ENCODE assay signal across 14 cellular contexts in the genomic region with DNA sequence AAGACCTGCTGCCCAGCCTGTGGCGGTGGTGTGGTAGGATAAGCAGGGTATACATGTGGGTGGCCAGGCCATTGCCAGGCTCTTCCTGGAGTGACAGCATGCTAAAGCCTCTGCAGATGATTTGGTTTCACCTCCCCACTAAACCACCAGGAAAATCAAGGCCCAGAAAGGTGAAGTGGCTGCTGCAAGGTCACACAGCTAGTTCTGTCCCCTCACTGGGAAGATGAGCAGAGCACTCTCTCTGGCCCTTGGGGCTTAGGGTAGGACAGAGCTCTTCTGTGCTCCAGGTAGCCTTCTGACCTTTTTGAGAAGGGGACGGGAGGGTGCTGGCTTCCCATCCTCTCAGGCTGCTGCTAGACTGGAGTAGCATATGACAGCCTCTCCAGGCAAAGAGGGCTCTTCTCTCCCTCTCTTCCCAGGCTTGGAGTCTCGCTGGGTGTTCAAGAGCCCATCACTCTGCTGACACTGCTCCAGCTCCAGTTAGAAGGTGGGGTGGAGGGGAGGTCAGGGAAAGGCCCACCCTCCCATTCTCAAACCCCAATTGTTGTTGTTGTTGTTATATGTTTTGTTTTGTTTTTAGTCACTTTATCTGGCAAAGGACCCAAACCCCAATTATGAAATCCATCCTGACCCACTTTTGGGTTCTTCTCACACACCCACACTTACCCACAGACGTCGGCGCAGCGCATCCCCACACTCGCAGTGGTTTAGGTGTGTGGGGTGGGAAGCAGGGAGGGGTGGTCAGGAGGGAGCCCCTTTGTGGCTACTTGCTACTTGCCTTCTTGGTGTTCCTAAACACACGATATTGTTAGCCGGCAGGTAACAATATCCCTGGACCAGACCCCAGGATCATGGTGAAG. TPM values are rescaled to one million over a fixed set of nuclear protein-coding genes. Genes with fewer than 3 reads are reported as not detected.
DNase-seq lines count a peak whose midpoint lies in the region; ATAC-seq and TF ChIP-seq lines count a peak whose summit lies in the region.
"Had no signal": no experiment of that assay in that cellular context is flagged by ENCODE, and none has a peak within 500 bp of the region (broad histone marks: within the 10 kb centered on the region; RNA-seq: fewer than 3 reads in every experiment).

No MANE protein-coding gene starts in this region.

- H2BK120ac ChIP-seq in neuronal stem cell (ENCODE audit: low read depth, low read length), result no peak overlapping the region

- H4K8ac ChIP-seq in neuronal stem cell (ENCODE audit: low read depth, low read length), result no peak overlapping the region

- no peak overlapping the region for H3K4me3 ChIP-seq in PC-9
- no peak overlapping the region for H3K4me3 ChIP-seq in neuronal stem cell (ENCODE audit: low read length in 2 of 2)
- H3K4me3 ChIP-seq: ascending aorta, pancreas had no signal

- H3K36me3 ChIP-seq in PC-9 (ENCODE audit: low read depth) (no peaks in the 10 kb centered on the region), neuronal stem cell (replicated peaks in 1 of 2; ENCODE audit: control insufficient read depth in 2 of 2, insufficient read depth in 2 of 2, low read length in 2 of 2) (no peaks in the 10 kb centered on the region)
- H3K36me3 ChIP-seq: ascending aorta, pancreas had no signal

- peak overlapping the region; percentile 70 for H3K4me2 ChIP-seq in PC-9
- no peak overlapping the region for H3K4me2 ChIP-seq in neuronal stem cell (ENCODE audit: insufficient read depth, low read length, poor library complexity, severe bottlenecking)

- H3K27ac Mint-ChIP-seq in activated CD4-positive, alpha-beta T cell treated with anti-CD3 and anti-CD28 coated beads for 36 hours, result peak overlapping the region; percentile 85
- peak overlapping the region; percentile 89 for H3K27ac Mint-ChIP-seq in activated naive CD8-positive, alpha-beta T cell treated with anti-CD3 and anti-CD28 coated beads, Interleukin-2, amount 10 ng/mL, durations not matched to agents 7 days and 5 days
- no peak overlapping the region for H3K27ac Mint-ChIP-seq in osteocyte (ENCODE audit: unreplicated experiment)

- peak overlapping the region; percentile 98 for H3K4me3 Mint-ChIP-seq in activated CD4-positive, alpha-beta T cell treated with anti-CD3 and anti-CD28 coated beads for 36 hours
- H3K4me3 Mint-ChIP-seq in activated naive CD8-positive, alpha-beta T cell treated with anti-CD3 and anti-CD28 coated beads, Interleukin-2, amount 10 ng/mL, durations not matched to agents 7 days and 5 days, result peak overlapping the region; percentile 91
- H3K4me3 Mint-ChIP-seq in osteocyte (ENCODE audit: unreplicated experiment), result no peak overlapping the region

- no peaks in the 10 kb centered on the region for H3K79me1 ChIP-seq in neuronal stem cell (ENCODE audit: low read depth, low read length)

- no peak overlapping the region for H3K9ac ChIP-seq in neuronal stem cell (ENCODE audit: low read depth, low read length, poor library complexity)

- no peak overlapping the region for H3K23ac ChIP-seq in neuronal stem cell (ENCODE audit: low read depth, low read length, poor library complexity)

- peaks cover 48% of the 10 kb centered on the region for H3F3A ChIP-seq in PC-9 (ENCODE audit: insufficient read depth, low read depth)

- H3K4ac ChIP-seq in neuronal stem cell (ENCODE audit: low read length), result no peak overlapping the region

- no peak overlapping the region for H2BK15ac ChIP-seq in neuronal stem cell (ENCODE audit: low read length)

- H2BK12ac ChIP-seq in neuronal stem cell (ENCODE audit: low read length), result peak overlapping the region; percentile 63

- in situ Hi-C loops in KBM-7 (cut with MboI; ENCODE audit: low pct_unique_long_range_greater_than_20kb, low sequenced_read_pairs), result no loop called here

- H2AFZ ChIP-seq in PC-9 (no peak overlapping the region), neuronal stem cell (ENCODE audit: low read length) (no peak overlapping the region)

- no peaks in the 10 kb centered on the region for H4K20me1 ChIP-seq in PC-9 (ENCODE audit: insufficient read depth)

- peak overlapping the region; percentile 91 for H2AK5ac ChIP-seq in neuronal stem cell (ENCODE audit: low read depth, low read length)

- TF ChIP-seq CTCF in PC-9 (conservative IDR thresholded peaks at IDR 0.05) (no peak), osteocyte (IDR thresholded peaks at IDR 0.05) (no peak)

- peaks cover 48% of the 10 kb centered on the region for H3K36me3 Mint-ChIP-seq in activated CD4-positive, alpha-beta T cell treated with anti-CD3 and anti-CD28 coated beads for 36 hours (ENCODE audit: low read depth)
- H3K36me3 Mint-ChIP-seq in activated naive CD8-positive, alpha-beta T cell treated with anti-CD3 and anti-CD28 coated beads, Interleukin-2, amount 10 ng/mL, durations not matched to agents 7 days and 5 days, result peaks cover 46% of the 10 kb centered on the region
- H3K36me3 Mint-ChIP-seq in osteocyte (ENCODE audit: unreplicated experiment), result peaks cover 6% of the 10 kb centered on the region

- no peak overlapping the region for H3K14ac ChIP-seq in neuronal stem cell (ENCODE audit: low read length)

- no TSS peak for BruUV-seq in PC-9 (replicated peaks; lab: Mats Ljungman, UMichigan)

- CTCF ChIA-PET in activated CD4-positive, alpha-beta T cell treated with anti-CD3 and anti-CD28 coated beads for 36 hours (lab: Charles Lee), result interaction anchor here (0.9 to 1.0 kb wide), 3 partner anchors 12 to 259 kb away, joined by 3 to 4 read pairs (median 3); no protein-coding TSS in a partner anchor
- CTCF ChIA-PET in PC-9 (lab: Charles Lee), result interaction anchor here (0.6 kb wide), 1 partner anchor 217 kb away, joined by 11 read pairs; no protein-coding TSS in a partner anchor

- H3K9me3 Mint-ChIP-seq in activated CD4-positive, alpha-beta T cell treated with anti-CD3 and anti-CD28 coated beads for 36 hours (ENCODE audit: low read depth), result no peaks in the 10 kb centered on the region
- H3K9me3 Mint-ChIP-seq in activated naive CD8-positive, alpha-beta T cell treated with anti-CD3 and anti-CD28 coated beads, Interleukin-2, amount 10 ng/mL, durations not matched to agents 7 days and 5 days, result no peaks in the 10 kb centered on the region
- no peaks in the 10 kb centered on the region for H3K9me3 Mint-ChIP-seq in osteocyte (ENCODE audit: unreplicated experiment)

- peak; percentile 7 for DNase-seq in activated CD4-positive, alpha-beta T cell treated with anti-CD3 and anti-CD28 coated beads for 36 hours
- no peak for DNase-seq in activated CD4-positive, alpha-beta T cell treated with anti-CD3 and anti-CD28 coated beads, Interleukin-2, amount 50 U/mL, for 1 hour
- DNase-seq in PC-9, result peak in 1 of 2 experiments; percentile 10
- DNase-seq in activated naive CD8-positive, alpha-beta T cell treated with anti-CD3 and anti-CD28 coated beads, Interleukin-2, amount 10 ng/mL, durations not matched to agents 7 days and 5 days, result no peak
- no peak for DNase-seq in neuronal stem cell (ENCODE audit: low spot score)
- no peak for DNase-seq in osteocyte (ENCODE audit: extremely low spot score, unreplicated experiment)
- DNase-seq in KBM-7, result no peak
- DNase-seq: DND-41, NCI-H1092, NCI-H446 treated with DMSO at 0.1 percent for 48 hours, pancreas had no signal

- peak; percentile 5 for ATAC-seq in activated CD4-positive, alpha-beta T cell treated with anti-CD3 and anti-CD28 coated beads for 36 hours
- no peak for ATAC-seq in activated naive CD8-positive, alpha-beta T cell treated with anti-CD3 and anti-CD28 coated beads, Interleukin-2, amount 10 ng/mL, durations not matched to agents 7 days and 5 days (ENCODE audit: low read depth)
- ATAC-seq in HG03097 (IDR thresholded peaks at IDR 0.05; ENCODE audit: low FRiP score, unreplicated experiment), result no peak
- ATAC-seq: pancreas had no signal

- no peaks in the 10 kb centered on the region for H3K27me3 Mint-ChIP-seq in activated CD4-positive, alpha-beta T cell treated with anti-CD3 and anti-CD28 coated beads for 36 hours
- H3K27me3 Mint-ChIP-seq in activated naive CD8-positive, alpha-beta T cell treated with anti-CD3 and anti-CD28 coated beads, Interleukin-2, amount 10 ng/mL, durations not matched to agents 7 days and 5 days, result no peaks in the 10 kb centered on the region
- H3K27me3 Mint-ChIP-seq in osteocyte (ENCODE audit: unreplicated experiment), result peaks cover 19% of the 10 kb centered on the region

- H3K27me3 ChIP-seq in PC-9 (ENCODE audit: insufficient read depth, low read depth), result no peaks in the 10 kb centered on the region
- H3K27me3 ChIP-seq in neuronal stem cell (ENCODE audit: control insufficient read depth in 3 of 3, insufficient read depth in 3 of 3, low read depth in 1 of 3, low read length in 3 of 3), result peaks cover 16 to 48% (median 29%) of the 10 kb centered on the region in 3 experiments

- H2BK5ac ChIP-seq in neuronal stem cell (ENCODE audit: low read length), result no peak overlapping the region

- peaks cover 57% of the 10 kb centered on the region for H3K4me1 ChIP-seq in PC-9 (replicated peaks; ENCODE audit: insufficient read depth)
- peaks cover 13 to 30% of the 10 kb centered on the region in 2 donors for H3K4me1 ChIP-seq in neuronal stem cell (ENCODE audit: control insufficient read depth in 2 of 2, insufficient read depth in 1 of 2, low read depth in 1 of 2, low read length in 2 of 2)

- intact Hi-C loops in activated CD4-positive, alpha-beta T cell treated with anti-CD3 and anti-CD28 coated beads for 36 hours (cut with DNase I, micrococcal nuclease), result no loop called here
- intact Hi-C loops in PC-9 (cut with micrococcal nuclease; ENCODE audit: unreplicated experiment), result no loop called here

- POLR2A ChIA-PET in activated CD4-positive, alpha-beta T cell treated with anti-CD3 and anti-CD28 coated beads for 36 hours (lab: Charles Lee), result interaction anchor here (0.7 kb wide), 1 partner anchor 131 kb away, joined by 3 read pairs; no protein-coding TSS in a partner anchor
- POLR2A ChIA-PET in PC-9 (lab: Charles Lee; ENCODE audit: unreplicated experiment), result no interaction called here
- POLR2A ChIA-PET in activated naive CD8-positive, alpha-beta T cell treated with anti-CD3 and anti-CD28 coated beads, Interleukin-2, amount 10 ng/mL, durations not matched to agents 7 days and 5 days (lab: Charles Lee), result interaction anchor here (0.6 to 7.9 kb wide), 8 partner anchors 10 to 207 kb away, joined by 3 to 67 read pairs (median 5); a partner anchor contains a TSS

- H3K9me3 ChIP-seq in PC-9 (ENCODE audit: insufficient read depth, low read depth) (no peaks in the 10 kb centered on the region), neuronal stem cell (replicated peaks in 1 of 2; ENCODE audit: control insufficient read depth in 2 of 2, insufficient read depth in 1 of 2, low read depth in 1 of 2, low read length in 2 of 2) (no peaks in the 10 kb centered on the region)
- H3K9me3 ChIP-seq: ascending aorta, pancreas had no signal

- H3K18ac ChIP-seq in neuronal stem cell (ENCODE audit: low read length), result peak overlapping the region; percentile 55

- no peaks in the 10 kb centered on the region for H3K79me2 ChIP-seq in PC-9 (ENCODE audit: low read depth)

- no CpG with 5 or more reads among the region's 10 CpGs for WGBS in neuronal stem cell (ENCODE audit: extremely low coverage in 2 of 2, insufficient read length in 2 of 2, insufficient replicate concordance in 1 of 2), 2 donors

- peaks cover 77% of the 10 kb centered on the region for H3K4me1 Mint-ChIP-seq in activated CD4-positive, alpha-beta T cell treated with anti-CD3 and anti-CD28 coated beads for 36 hours
- peaks cover 66% of the 10 kb centered on the region for H3K4me1 Mint-ChIP-seq in activated naive CD8-positive, alpha-beta T cell treated with anti-CD3 and anti-CD28 coated beads, Interleukin-2, amount 10 ng/mL, durations not matched to agents 7 days and 5 days
- peaks cover 14% of the 10 kb centered on the region for H3K4me1 Mint-ChIP-seq in osteocyte (ENCODE audit: unreplicated experiment)

- H3K9me2 ChIP-seq in PC-9 (ENCODE audit: insufficient read depth), result no peaks in the 10 kb centered on the region

- H3K27ac ChIP-seq in PC-9 (peak overlapping the region; percentile 86), neuronal stem cell (replicated peaks; ENCODE audit: low read length) (no peak overlapping the region)
- H3K27ac ChIP-seq: ascending aorta, pancreas, RWPE1 had no signal

- H4K91ac ChIP-seq in neuronal stem cell (ENCODE audit: low read depth, low read length, poor library complexity), result no peak overlapping the region

RNA-seq across cellular contexts. Expression of a gene that starts 4.9 kb away (rescaled TPM):
- total RNA-seq in activated CD4-positive, alpha-beta T cell treated with anti-CD3 and anti-CD28 coated beads for 36 hours, result 100 to 1,000 TPM; 158 to 165 TPM
- total RNA-seq in PC-9 (2021) (4.2 and 5.3 TPM in 2 replicates), osteocyte (0.54 and 0.73 TPM in 2 replicates)
- total RNA-seq in activated naive CD8-positive, alpha-beta T cell treated with anti-CD3 and anti-CD28 coated beads, Interleukin-2, amount 10 ng/mL, durations not matched to agents 7 days and 5 days, result 100 to 1,000 TPM; 370 to 371 TPM
- polyA plus RNA-seq in neuronal stem cell (2013, experiment 1 of 2), result 1.0 TPM
- polyA plus RNA-seq in neuronal stem cell (2013, experiment 2 of 2), result 1.0 TPM

Comparison
In these comparisons a context has a peak if more than half of its experiments do, and no peak if none do; other contexts are left out.
1. RNA of a gene that starts 4.9 kb away (total RNA-seq): 370 to 371 TPM in activated naive CD8-positive, alpha-beta T cell treated with anti-CD3 and anti-CD28 coated beads, Interleukin-2, amount 10 ng/mL, durations not matched to agents 7 days and 5 days and 158 to 165 TPM in activated CD4-positive, alpha-beta T cell treated with anti-CD3 and anti-CD28 coated beads for 36 hours; 4.2 to 5.3 TPM in PC-9 and 0.54 to 0.73 TPM in osteocyte; every median in the first group is over 10 times any median in the second.